In genomic region chr12:31518680-31519227, GRCh38 we compare ENCODE assay signal across 1 cellular context.
A peak's percentile ranks its signal among the peaks of the same experiment; 100 is the strongest.
TF ChIP-seq lines count a peak whose summit lies in the region.

No MANE protein-coding gene starts in this region.

TF ChIP-seq in SK-N-SH, 30 proteins besides CTCF, POLR2A, EP300 and RAD21 (continued from another document):
- TF ChIP-seq REST (IDR thresholded peaks at IDR 0.05; ENCODE audit: low read depth, low read length) (peak; percentile 40; the same call in 1 of the 2 replicates), POLR2AphosphoS5 (IDR thresholded peaks at IDR 0.05; ENCODE audit: low read depth, low read length) (peak; percentile 76; the same call in 1 of the 2 replicates), CHD2 (IDR thresholded peaks at IDR 0.05; ENCODE audit: low read length, partially characterized antibody) (no peak), MEF2A (IDR thresholded peaks at IDR 0.05; ENCODE audit: borderline replicate concordance, low read depth) (peak; percentile 72; the same call in 1 of the 2 replicates), PBX3 (IDR thresholded peaks at IDR 0.05) (peak; percentile 88), TAF1 (IDR thresholded peaks at IDR 0.05; ENCODE audit: borderline replicate concordance, low read depth, low read length) (0 out of 2 replicates have a peak, but pooled peaks have one; percentile 28), FOXM1 (IDR thresholded peaks at IDR 0.05; ENCODE audit: low read depth) (peak; percentile 77; the same call in 1 of the 2 replicates), NFIC (IDR thresholded peaks at IDR 0.05; ENCODE audit: borderline replicate concordance) (peak; percentile 97), GABPA (IDR thresholded peaks at IDR 0.05; ENCODE audit: low read depth) (no peak), ZBTB33 (IDR thresholded peaks at IDR 0.05; ENCODE audit: borderline replicate concordance, low read depth) (0 out of 2 replicates have a peak, but pooled peaks have one; percentile 35), SMC3 (IDR thresholded peaks at IDR 0.05; ENCODE audit: low read depth, low read length) (no peak), RCOR1 (IDR thresholded peaks at IDR 0.05; ENCODE audit: low read length) (peak; percentile 25; the same call in 1 of the 2 replicates), TCF12 (IDR thresholded peaks at IDR 0.05) (peak; percentile 93)
